Comparison of ENCODE assay signal across 10 cellular contexts in genomic region chr3:71785594-71786472, GRCh38. TPM values are rescaled to one million over a fixed set of nuclear protein-coding genes. Genes with fewer than 3 reads are reported as not detected.
A peak's percentile ranks its signal among the peaks of the same experiment; 100 is the strongest.
DNase-seq lines count a peak whose midpoint lies in the region; ATAC-seq and TF ChIP-seq lines count a peak whose summit lies in the region.
"Had no signal": no experiment of that assay in that cellular context is flagged by ENCODE, and none has a peak within 500 bp of the region (broad histone marks: within the 10 kb centered on the region; RNA-seq: fewer than 3 reads in every experiment).

No MANE protein-coding gene starts in this region.

- ATAC-seq in natural killer cell, result peak in 1 of 3 donors; percentile 18
- no peak for ATAC-seq in HG02759 (IDR thresholded peaks at IDR 0.05; ENCODE audit: unreplicated experiment)
- ATAC-seq in HG03378 (IDR thresholded peaks at IDR 0.05; ENCODE audit: unreplicated experiment), result no peak

- POLR2A ChIA-PET in A673 (lab: Charles Lee; ENCODE audit: low non-redundant PET), result no interaction called here

- no peak overlapping the region for H3K27ac Mint-ChIP-seq in natural killer cell
- H3K27ac Mint-ChIP-seq: activated naive CD4-positive, alpha-beta T cell treated with anti-CD3 and anti-CD28 coated beads, Interleukin-2, amount 50 U/mL, for 72 hours had no signal

- H3K9me3 ChIP-seq in A673 (ENCODE audit: low read depth, low read length, poor library complexity, severe bottlenecking), result no peaks in the 10 kb centered on the region
- H3K9me3 ChIP-seq in SJCRH30 (replicated peaks), result no peaks in the 10 kb centered on the region

- peak overlapping the region; percentile 48 for H3K4me3 ChIP-seq in A673 (ENCODE audit: low read depth, low read length, poor library complexity, severe bottlenecking)
- no peak overlapping the region for H3K4me3 ChIP-seq in SJCRH30

- H3K4me1 Mint-ChIP-seq in natural killer cell, result peaks cover 14 to 18% of the 10 kb centered on the region in 2 donors

- no peaks in the 10 kb centered on the region for H3K36me3 ChIP-seq in A673 (ENCODE audit: insufficient read depth, low read length, poor library complexity, severe bottlenecking)
- H3K36me3 ChIP-seq in SJCRH30, result no peaks in the 10 kb centered on the region

- no peaks in the 10 kb centered on the region for H3K9me3 Mint-ChIP-seq in natural killer cell
- H3K9me3 Mint-ChIP-seq: activated naive CD4-positive, alpha-beta T cell treated with anti-CD3 and anti-CD28 coated beads, Interleukin-2, amount 50 U/mL, for 72 hours had no signal

- H3K27me3 Mint-ChIP-seq in natural killer cell (ENCODE audit: low read depth in 2 of 2), result peaks cover 59 to 71% of the 10 kb centered on the region in 2 donors

- intact Hi-C loops in A673 (cut with micrococcal nuclease; ENCODE audit: unreplicated experiment), result no loop called here
- intact Hi-C loops in natural killer cell (cut with micrococcal nuclease), result no loop called here

- H3K27me3 ChIP-seq in A673 (replicated peaks; ENCODE audit: insufficient read depth, low read depth, low read length, poor library complexity) (peaks cover 30% of the 10 kb centered on the region), SJCRH30 (no peaks in the 10 kb centered on the region)

- H3K36me3 Mint-ChIP-seq in natural killer cell, result no peaks in the 10 kb centered on the region

- TF ChIP-seq CTCF in A673 (conservative IDR thresholded peaks at IDR 0.05; ENCODE audit: low read depth, low read length) (no peak), GM20000 (IDR thresholded peaks at IDR 0.05; ENCODE audit: extremely low read depth, missing control alignments) (no peak), natural killer cell (IDR thresholded peaks at IDR 0.05) (no peak)

- BruUV-seq in A673 (replicated peaks; lab: Mats Ljungman, UMichigan), result no TSS peak

- CTCF ChIA-PET in A673 (lab: Charles Lee), result no interaction called here

- no peak for DNase-seq in A673 (ENCODE audit: low spot score)
- peak; percentile 27 for DNase-seq in GM20000 (ENCODE audit: low spot score)
- no peak for DNase-seq in caudate nucleus (lab: John Stamatoyannopoulos, UW)
- no peak for DNase-seq in natural killer cell
- DNase-seq in SJCRH30, result no peak
- no peak for DNase-seq in NCI-H2081 treated with DMSO at 0.1 percent for 48 hours (lab: John Stamatoyannopoulos, UW)

- peaks cover 4% of the 10 kb centered on the region for H3K4me1 ChIP-seq in A673 (ENCODE audit: insufficient read depth, low read length, poor library complexity, severe bottlenecking)
- H3K4me1 ChIP-seq in SJCRH30, result no peaks in the 10 kb centered on the region

- peak overlapping the region; percentile 74 for H3K4me3 Mint-ChIP-seq in natural killer cell

- H3K27ac ChIP-seq in A673 (ENCODE audit: low read depth, low read length, poor library complexity, severe bottlenecking), result no peak overlapping the region
- H3K27ac ChIP-seq in caudate nucleus (ENCODE audit: low read depth, low read length), result peak overlapping the region; percentile 68
- no peak overlapping the region for H3K27ac ChIP-seq in SJCRH30

RNA-seq across cellular contexts. Expression of gene PROK2, which starts 0.9 kb away (rescaled TPM):
- total RNA-seq in A673 (2021) (1.2 and 1.6 TPM in 2 replicates), natural killer cell (1 to 10 TPM in 1 of 3 donors, under 1 TPM in 1, not detected in 1; 0.54 to 8.7 TPM)
- total RNA-seq in SJCRH30 (2014; rRNA removed; shearing (Covaris generic)), result not detected in 2 replicates
- total RNA-seq: activated naive CD4-positive, alpha-beta T cell treated with anti-CD3 and anti-CD28 coated beads, Interleukin-2, amount 50 U/mL, for 72 hours; myocyte had no signal

RNA-seq across cellular contexts. Expression of gene GPR27, which starts 32.2 kb away (rescaled TPM):
- total RNA-seq in A673 (2021), result 6.4 and 8.1 TPM in 2 replicates
- 1 to 10 TPM in 1 of 3 donors, under 1 TPM in 1, not detected in 1; 0.14 to 2.8 TPM for total RNA-seq in natural killer cell
- total RNA-seq in SJCRH30 (2014; rRNA removed; shearing (Covaris generic)), result not detected in 2 replicates
- total RNA-seq: myocyte had no signal
